Comparison of ENCODE assay signal across 8 cellular contexts in the genomic region with DNA sequence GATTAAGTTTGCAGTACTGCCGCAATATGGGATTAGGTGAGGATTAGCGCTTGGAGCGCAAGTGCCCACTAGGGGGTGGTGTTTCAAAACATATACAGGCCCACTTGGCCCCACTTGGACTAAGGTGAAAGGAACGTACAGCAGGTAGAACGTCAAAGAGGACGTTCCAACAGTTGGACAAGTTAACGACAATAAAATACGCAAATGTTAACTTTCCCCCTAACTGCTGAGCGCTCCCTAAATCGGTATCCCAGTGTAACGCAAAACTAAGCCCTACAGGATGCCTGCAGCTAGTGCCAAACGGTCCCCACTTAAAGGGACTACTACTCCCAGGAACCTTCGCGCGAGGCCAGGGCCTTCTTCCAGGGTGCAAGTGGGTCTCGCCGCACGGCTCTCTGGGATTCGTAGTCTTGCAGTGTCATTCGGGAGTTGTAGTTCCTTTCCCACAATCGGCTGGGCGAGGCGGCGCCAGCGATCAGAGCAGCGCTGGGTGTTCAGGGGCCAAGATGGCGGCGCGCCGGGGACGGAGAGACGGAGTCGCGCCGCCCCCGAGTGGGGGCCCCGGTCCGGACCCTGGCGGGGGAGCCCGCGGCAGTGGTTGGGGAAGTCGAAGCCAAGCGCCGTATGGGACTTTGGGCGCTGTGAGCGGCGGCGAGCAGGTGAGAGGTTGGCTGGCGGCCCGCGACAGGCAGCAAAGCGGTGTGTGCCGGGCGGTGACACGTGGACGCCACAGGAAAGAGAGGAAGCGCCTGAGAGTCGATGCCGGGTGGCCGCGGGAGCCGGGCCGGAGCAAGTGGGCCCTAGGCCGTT. TPM values are rescaled to one million over a fixed set of nuclear protein-coding genes. Genes with fewer than 3 reads are reported as not detected.
A peak's percentile ranks its signal among the peaks of the same experiment; 100 is the strongest.
DNase-seq lines count a peak whose midpoint lies in the region; TF ChIP-seq lines count a peak whose summit lies in the region.

A gene with protein sequence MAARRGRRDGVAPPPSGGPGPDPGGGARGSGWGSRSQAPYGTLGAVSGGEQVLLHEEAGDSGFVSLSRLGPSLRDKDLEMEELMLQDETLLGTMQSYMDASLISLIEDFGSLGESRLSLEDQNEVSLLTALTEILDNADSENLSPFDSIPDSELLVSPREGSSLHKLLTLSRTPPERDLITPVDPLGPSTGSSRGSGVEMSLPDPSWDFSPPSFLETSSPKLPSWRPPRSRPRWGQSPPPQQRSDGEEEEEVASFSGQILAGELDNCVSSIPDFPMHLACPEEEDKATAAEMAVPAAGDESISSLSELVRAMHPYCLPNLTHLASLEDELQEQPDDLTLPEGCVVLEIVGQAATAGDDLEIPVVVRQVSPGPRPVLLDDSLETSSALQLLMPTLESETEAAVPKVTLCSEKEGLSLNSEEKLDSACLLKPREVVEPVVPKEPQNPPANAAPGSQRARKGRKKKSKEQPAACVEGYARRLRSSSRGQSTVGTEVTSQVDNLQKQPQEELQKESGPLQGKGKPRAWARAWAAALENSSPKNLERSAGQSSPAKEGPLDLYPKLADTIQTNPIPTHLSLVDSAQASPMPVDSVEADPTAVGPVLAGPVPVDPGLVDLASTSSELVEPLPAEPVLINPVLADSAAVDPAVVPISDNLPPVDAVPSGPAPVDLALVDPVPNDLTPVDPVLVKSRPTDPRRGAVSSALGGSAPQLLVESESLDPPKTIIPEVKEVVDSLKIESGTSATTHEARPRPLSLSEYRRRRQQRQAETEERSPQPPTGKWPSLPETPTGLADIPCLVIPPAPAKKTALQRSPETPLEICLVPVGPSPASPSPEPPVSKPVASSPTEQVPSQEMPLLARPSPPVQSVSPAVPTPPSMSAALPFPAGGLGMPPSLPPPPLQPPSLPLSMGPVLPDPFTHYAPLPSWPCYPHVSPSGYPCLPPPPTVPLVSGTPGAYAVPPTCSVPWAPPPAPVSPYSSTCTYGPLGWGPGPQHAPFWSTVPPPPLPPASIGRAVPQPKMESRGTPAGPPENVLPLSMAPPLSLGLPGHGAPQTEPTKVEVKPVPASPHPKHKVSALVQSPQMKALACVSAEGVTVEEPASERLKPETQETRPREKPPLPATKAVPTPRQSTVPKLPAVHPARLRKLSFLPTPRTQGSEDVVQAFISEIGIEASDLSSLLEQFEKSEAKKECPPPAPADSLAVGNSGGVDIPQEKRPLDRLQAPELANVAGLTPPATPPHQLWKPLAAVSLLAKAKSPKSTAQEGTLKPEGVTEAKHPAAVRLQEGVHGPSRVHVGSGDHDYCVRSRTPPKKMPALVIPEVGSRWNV (N-terminal part only) (plus strand): TSS at position 478 of the 810 bp plus-strand sequence. CDS start 29 bp downstream, at position 507.

- H2BK120ac ChIP-seq in neuronal stem cell (ENCODE audit: low read depth, low read length) = no peak within 1 kb of the TSS

- peaks cover 4 to 5% of the 10 kb centered on the region in 2 donors for H3K4me1 ChIP-seq in neuronal stem cell (ENCODE audit: control insufficient read depth in 2 of 2, insufficient read depth in 1 of 2, low read depth in 1 of 2, low read length in 2 of 2)

- peak within 1 kb of the TSS; percentile 96 for H3K18ac ChIP-seq in neuronal stem cell (ENCODE audit: low read length)

- in situ Hi-C loops in SK-MEL-5 (cut with HindIII; ENCODE audit: low pct_unique_long_range_greater_than_20kb, low sequenced_read_pairs) = no loop called here

- peak within 1 kb of the TSS; percentile 83 for H2AFZ ChIP-seq in neuronal stem cell (ENCODE audit: low read length)

- no peaks in the 10 kb centered on the region for H3K9me3 ChIP-seq in neuronal stem cell (replicated peaks in 1 of 2; ENCODE audit: control insufficient read depth in 2 of 2, insufficient read depth in 1 of 2, low read depth in 1 of 2, low read length in 2 of 2)

- TF ChIP-seq CTCF in HFF-Myc (IDR thresholded peaks at IDR 0.05; ENCODE audit: low read depth, low read length, missing control alignments) (peak; percentile 89), subcutaneous adipose tissue (IDR thresholded peaks at IDR 0.05; ENCODE audit: low read depth) (no peak)

- peak within 1 kb of the TSS; percentile 78 for H3K4me3 ChIP-seq in GM08714 (ENCODE audit: low read length)
- peak within 1 kb of the TSS; percentile 70 for H3K4me3 ChIP-seq in HFF-Myc (replicated peaks; ENCODE audit: low read depth, low read length)
- H3K4me3 ChIP-seq in neuronal stem cell (ENCODE audit: low read length in 2 of 2) = peak within 1 kb of the TSS; percentile 65 to 97

- peak within 1 kb of the TSS; percentile 88 for H3K4me2 ChIP-seq in neuronal stem cell (ENCODE audit: insufficient read depth, low read length, poor library complexity, severe bottlenecking)

- H4K91ac ChIP-seq in neuronal stem cell (ENCODE audit: low read depth, low read length, poor library complexity) = peak within 1 kb of the TSS; percentile 82

- H3K9ac ChIP-seq in neuronal stem cell (ENCODE audit: low read depth, low read length, poor library complexity) = peak within 1 kb of the TSS; percentile 97

- peak within 1 kb of the TSS; percentile 94 for H3K23ac ChIP-seq in neuronal stem cell (ENCODE audit: low read depth, low read length, poor library complexity)

- peak within 1 kb of the TSS; percentile 70 for H2BK15ac ChIP-seq in neuronal stem cell (ENCODE audit: low read length)

- H3K14ac ChIP-seq in neuronal stem cell (ENCODE audit: low read length) = peak within 1 kb of the TSS; percentile 50

- no peak within 1 kb of the TSS for H2BK5ac ChIP-seq in neuronal stem cell (ENCODE audit: low read length)

- peak within 1 kb of the TSS; percentile 89 for H4K8ac ChIP-seq in neuronal stem cell (ENCODE audit: low read depth, low read length)

- H3K4ac ChIP-seq in neuronal stem cell (ENCODE audit: low read length) = no peak within 1 kb of the TSS

- peaks cover 3 to 17% of the 10 kb centered on the region in 2 donors for H3K36me3 ChIP-seq in neuronal stem cell (replicated peaks in 1 of 2; ENCODE audit: control insufficient read depth in 2 of 2, insufficient read depth in 2 of 2, low read length in 2 of 2)

- H3K27ac ChIP-seq in neuronal stem cell (replicated peaks; ENCODE audit: low read length) = peak within 1 kb of the TSS; percentile 50

- WGBS in neuronal stem cell (ENCODE audit: extremely low coverage in 2 of 2, insufficient read length in 2 of 2, insufficient replicate concordance in 1 of 2), 2 donors = no CpG with 5 or more reads among the region's 64 CpGs

- DNase-seq in HFF-Myc (ENCODE audit: extremely low read depth, low read depth) = peak; percentile 98
- DNase-seq in MV-4-11 (lab: John Stamatoyannopoulos, UW) = peak; percentile 99
- DNase-seq in SK-MEL-5 (ENCODE audit: low read depth, low spot score) = peak; percentile 98
- peak; percentile 98 for DNase-seq in activated naive CD4-positive, alpha-beta T cell treated with Interleukin-2 at 50 U/mL for 16 hours
- DNase-seq in foreskin melanocyte = peak; percentile 99
- peak; percentile 97 for DNase-seq in neuronal stem cell (ENCODE audit: low spot score)

- no peak within 1 kb of the TSS for H2BK12ac ChIP-seq in neuronal stem cell (ENCODE audit: low read length)

- H2AK5ac ChIP-seq in neuronal stem cell (ENCODE audit: low read depth, low read length) = peak within 1 kb of the TSS; percentile 76

- no peaks in the 10 kb centered on the region for H3K27me3 ChIP-seq in neuronal stem cell (ENCODE audit: control insufficient read depth in 3 of 3, insufficient read depth in 3 of 3, low read depth in 1 of 3, low read length in 3 of 3)

- H3K79me1 ChIP-seq in neuronal stem cell (ENCODE audit: low read depth, low read length) = peaks cover 7% of the 10 kb centered on the region

RNA-seq across cellular contexts. Expression of the gene that starts here (rescaled TPM):
- 10.8 and 15.6 TPM in 2 replicates for total RNA-seq in SK-MEL-5 (2014; rRNA removed; shearing (Covaris generic))
- 36.6 and 45.9 TPM in 2 replicates for polyA plus RNA-seq in SK-MEL-5 (2015; cell fraction: cytosol; rRNA removed)
- polyA plus RNA-seq in SK-MEL-5 (2015; cell fraction: nucleus; rRNA removed) = 70.8 and 73.6 TPM in 2 replicates
- 19.0 TPM for polyA plus RNA-seq in neuronal stem cell (2013, experiment 1 of 2)
- polyA plus RNA-seq in neuronal stem cell (2013, experiment 2 of 2) = 19.9 TPM
- total RNA-seq in subcutaneous adipose tissue = 10 to 100 TPM in 3 of 4 donors, 1 to 10 TPM in 1; 9.2 to 23.6 (median 10.3) TPM

Comparison
In these comparisons a context has a peak if more than half of its experiments do, and no peak if none do; other contexts are left out.
1. Peak in every context shown above with its lines: DNase-seq, H3K4me3 ChIP-seq and H3K27ac ChIP-seq.